ENCODE assay signal across 3 cellular contexts in the genomic region with DNA sequence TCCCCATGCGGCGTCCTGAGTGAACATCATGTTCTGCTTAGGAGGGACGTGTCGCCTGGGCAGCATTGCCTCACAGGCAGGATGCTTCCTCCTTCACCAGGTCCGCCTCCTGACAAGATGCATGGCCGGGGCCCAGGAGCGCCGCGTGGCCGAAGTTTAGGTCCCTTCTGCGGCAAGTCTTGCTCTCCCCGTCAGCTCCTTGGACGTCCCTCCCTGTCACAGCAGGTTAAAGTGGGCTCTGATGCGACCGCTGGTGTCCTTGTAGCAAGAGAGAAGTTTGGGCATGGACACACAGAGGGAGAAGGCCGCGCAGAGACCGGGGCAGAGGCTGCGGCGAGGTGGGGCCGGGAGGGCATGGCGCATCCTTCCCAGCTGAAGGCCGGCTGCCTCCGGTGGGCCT.
"Had no signal": no experiment of that assay in that cellular context is flagged by ENCODE, and none has a peak within 500 bp of the region (broad histone marks: within the 10 kb centered on the region; RNA-seq: fewer than 3 reads in every experiment).

No MANE protein-coding gene starts in this region.

- DNase-seq: GDM1, GF-D8 had no signal

- H3K4me3 ChIP-seq: GM12878 had no signal
